1 cellular context compared by ENCODE assay signal in the genomic region with DNA sequence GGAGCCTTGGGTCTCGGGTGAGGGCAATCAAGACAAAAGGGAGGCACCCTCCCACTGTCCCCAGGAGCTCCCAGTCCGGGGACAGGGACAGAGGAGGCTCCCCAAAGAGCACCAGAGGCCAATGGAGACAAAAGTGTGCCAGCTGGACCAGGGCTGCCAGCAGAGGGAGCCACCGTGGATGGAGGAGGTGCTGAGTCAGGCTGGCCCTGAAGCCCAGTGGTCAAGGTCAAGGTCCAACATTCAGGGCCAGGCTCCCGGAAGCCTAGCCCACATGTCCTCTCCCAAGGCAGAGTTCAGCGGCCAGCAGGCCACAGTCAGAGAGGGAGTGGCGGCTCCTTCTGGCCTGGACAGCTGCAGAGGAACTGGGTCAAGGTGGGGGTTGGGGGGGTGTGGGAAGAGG.
A peak's percentile ranks its signal among the peaks of the same experiment; 100 is the strongest.
TF ChIP-seq lines count a peak whose summit lies in the region.

No MANE protein-coding gene starts in this region.

TF ChIP-seq in HepG2, 621 proteins besides CTCF, POLR2A, EP300 and RAD21 (continued from another document and continues in another):
- TF ChIP-seq, protein P1, sequence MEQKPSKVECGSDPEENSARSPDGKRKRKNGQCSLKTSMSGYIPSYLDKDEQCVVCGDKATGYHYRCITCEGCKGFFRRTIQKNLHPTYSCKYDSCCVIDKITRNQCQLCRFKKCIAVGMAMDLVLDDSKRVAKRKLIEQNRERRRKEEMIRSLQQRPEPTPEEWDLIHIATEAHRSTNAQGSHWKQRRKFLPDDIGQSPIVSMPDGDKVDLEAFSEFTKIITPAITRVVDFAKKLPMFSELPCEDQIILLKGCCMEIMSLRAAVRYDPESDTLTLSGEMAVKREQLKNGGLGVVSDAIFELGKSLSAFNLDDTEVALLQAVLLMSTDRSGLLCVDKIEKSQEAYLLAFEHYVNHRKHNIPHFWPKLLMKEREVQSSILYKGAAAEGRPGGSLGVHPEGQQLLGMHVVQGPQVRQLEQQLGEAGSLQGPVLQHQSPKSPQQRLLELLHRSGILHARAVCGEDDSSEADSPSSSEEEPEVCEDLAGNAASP (CRISPR knock-in tag; IDR thresholded peaks at IDR 0.05; ENCODE audit: borderline replicate concordance) = peak; percentile 78; the same call in 1 of the 2 replicates
- TF ChIP-seq ZNF501 (CRISPR knock-in tag; IDR thresholded peaks at IDR 0.05) = peak; percentile 56; the same call in 1 of the 2 replicates
- no peak for TF ChIP-seq ATF4 (CRISPR knock-in tag; IDR thresholded peaks at IDR 0.05)
- TF ChIP-seq, protein P2, sequence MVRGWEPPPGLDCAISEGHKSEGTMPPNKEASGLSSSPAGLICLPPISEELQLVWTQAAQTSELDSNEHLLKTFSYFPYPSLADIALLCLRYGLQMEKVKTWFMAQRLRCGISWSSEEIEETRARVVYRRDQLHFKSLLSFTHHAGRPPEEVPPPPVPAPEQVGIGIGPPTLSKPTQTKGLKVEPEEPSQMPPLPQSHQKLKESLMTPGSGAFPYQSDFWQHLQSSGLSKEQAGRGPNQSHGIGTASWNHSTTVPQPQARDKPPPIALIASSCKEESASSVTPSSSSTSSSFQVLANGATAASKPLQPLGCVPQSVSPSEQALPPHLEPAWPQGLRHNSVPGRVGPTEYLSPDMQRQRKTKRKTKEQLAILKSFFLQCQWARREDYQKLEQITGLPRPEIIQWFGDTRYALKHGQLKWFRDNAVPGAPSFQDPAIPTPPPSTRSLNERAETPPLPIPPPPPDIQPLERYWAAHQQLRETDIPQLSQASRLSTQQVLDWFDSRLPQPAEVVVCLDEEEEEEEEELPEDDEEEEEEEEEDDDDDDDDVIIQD (CRISPR knock-in tag; IDR thresholded peaks at IDR 0.05; ENCODE audit: low read depth) = peak; percentile 63; the same call in 1 of the 2 replicates
- TF ChIP-seq, protein P3, sequence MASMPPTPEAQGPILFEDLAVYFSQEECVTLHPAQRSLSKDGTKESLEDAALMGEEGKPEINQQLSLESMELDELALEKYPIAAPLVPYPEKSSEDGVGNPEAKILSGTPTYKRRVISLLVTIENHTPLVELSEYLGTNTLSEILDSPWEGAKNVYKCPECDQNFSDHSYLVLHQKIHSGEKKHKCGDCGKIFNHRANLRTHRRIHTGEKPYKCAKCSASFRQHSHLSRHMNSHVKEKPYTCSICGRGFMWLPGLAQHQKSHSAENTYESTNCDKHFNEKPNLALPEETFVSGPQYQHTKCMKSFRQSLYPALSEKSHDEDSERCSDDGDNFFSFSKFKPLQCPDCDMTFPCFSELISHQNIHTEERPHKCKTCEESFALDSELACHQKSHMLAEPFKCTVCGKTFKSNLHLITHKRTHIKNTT (CRISPR knock-in tag; IDR thresholded peaks at IDR 0.05) = no peak
- TF ChIP-seq SAFB2 (CRISPR knock-in tag; IDR thresholded peaks at IDR 0.05; ENCODE audit: borderline replicate concordance, low read depth) = 0 out of 2 replicates have a peak, but pooled peaks have one; percentile 35
- TF ChIP-seq, protein P4, sequence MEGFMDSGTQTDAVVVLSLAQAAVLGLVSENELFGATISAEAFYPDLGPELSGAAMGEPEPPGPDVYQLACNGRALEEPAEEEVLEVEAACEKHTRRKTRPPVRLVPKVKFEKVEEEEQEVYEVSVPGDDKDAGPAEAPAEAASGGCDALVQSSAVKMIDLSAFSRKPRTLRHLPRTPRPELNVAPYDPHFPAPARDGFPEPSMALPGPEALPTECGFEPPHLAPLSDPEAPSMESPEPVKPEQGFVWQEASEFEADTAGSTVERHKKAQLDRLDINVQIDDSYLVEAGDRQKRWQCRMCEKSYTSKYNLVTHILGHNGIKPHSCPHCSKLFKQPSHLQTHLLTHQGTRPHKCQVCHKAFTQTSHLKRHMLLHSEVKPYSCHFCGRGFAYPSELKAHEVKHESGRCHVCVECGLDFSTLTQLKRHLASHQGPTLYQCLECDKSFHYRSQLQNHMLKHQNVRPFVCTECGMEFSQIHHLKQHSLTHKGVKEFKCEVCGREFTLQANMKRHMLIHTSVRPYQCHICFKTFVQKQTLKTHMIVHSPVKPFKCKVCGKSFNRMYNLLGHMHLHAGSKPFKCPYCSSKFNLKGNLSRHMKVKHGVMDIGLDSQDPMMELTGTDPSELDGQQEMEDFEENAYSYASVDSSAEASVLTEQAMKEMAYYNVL (CRISPR knock-in tag; IDR thresholded peaks at IDR 0.05; ENCODE audit: borderline replicate concordance) = peak; percentile 72; the same call in 1 of the 2 replicates
- 0 out of 2 replicates have a peak, but pooled peaks have one; percentile 55 for TF ChIP-seq HOXA5 (CRISPR knock-in tag; IDR thresholded peaks at IDR 0.05)
- peak; percentile 53; the same call in 1 of the 2 replicates for TF ChIP-seq KAT8 (CRISPR knock-in tag; IDR thresholded peaks at IDR 0.05)
- peak; percentile 86 for TF ChIP-seq SPEN (CRISPR knock-in tag; IDR thresholded peaks at IDR 0.05; ENCODE audit: low read depth)
- no peak for TF ChIP-seq ZNF224 (CRISPR knock-in tag; IDR thresholded peaks at IDR 0.05)
- peak; percentile 96; the same call in 1 of the 2 replicates for TF ChIP-seq NFE2L1 (CRISPR knock-in tag; IDR thresholded peaks at IDR 0.05; ENCODE audit: borderline replicate concordance)
- peak; percentile 85 for TF ChIP-seq SKIL (CRISPR knock-in tag; IDR thresholded peaks at IDR 0.05; ENCODE audit: borderline replicate concordance)
- peak; percentile 65; the same call in 1 of the 2 replicates for TF ChIP-seq ZNF362 (CRISPR knock-in tag; IDR thresholded peaks at IDR 0.05; ENCODE audit: borderline replicate concordance)
- TF ChIP-seq TMF1 (CRISPR knock-in tag; IDR thresholded peaks at IDR 0.05; ENCODE audit: low read depth) = no peak
- TF ChIP-seq, protein P5, sequence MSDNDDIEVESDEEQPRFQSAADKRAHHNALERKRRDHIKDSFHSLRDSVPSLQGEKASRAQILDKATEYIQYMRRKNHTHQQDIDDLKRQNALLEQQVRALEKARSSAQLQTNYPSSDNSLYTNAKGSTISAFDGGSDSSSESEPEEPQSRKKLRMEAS (IDR thresholded peaks at IDR 0.05) = peak; percentile 55; the same call in 1 of the 2 replicates
- TF ChIP-seq ZNF414 (CRISPR knock-in tag; IDR thresholded peaks at IDR 0.05) = peak; percentile 65; the same call in 1 of the 2 replicates
- TF ChIP-seq MIER3 (CRISPR knock-in tag; IDR thresholded peaks at IDR 0.05; ENCODE audit: borderline replicate concordance) = peak; percentile 86; the same call in 1 of the 2 replicates
- peak; percentile 52 for TF ChIP-seq MED8 (CRISPR knock-in tag; IDR thresholded peaks at IDR 0.05; ENCODE audit: insufficient replicate concordance)
- TF ChIP-seq ZMAT3 (CRISPR knock-in tag; conservative IDR thresholded peaks at IDR 0.05) = no peak
- TF ChIP-seq ZNF724P (CRISPR knock-in tag; IDR thresholded peaks at IDR 0.05; ENCODE audit: borderline replicate concordance) = 0 out of 2 replicates have a peak, but pooled peaks have one; percentile 40
- TF ChIP-seq NFATC3 (CRISPR knock-in tag; IDR thresholded peaks at IDR 0.05) = no peak
- peak; percentile 62; the same call in 1 of the 2 replicates for TF ChIP-seq POGK (CRISPR knock-in tag; conservative IDR thresholded peaks at IDR 0.05)
- TF ChIP-seq ZNF746 (CRISPR knock-in tag; IDR thresholded peaks at IDR 0.05) = peak; percentile 60; the same call in 1 of the 2 replicates
- TF ChIP-seq FOXO1 (CRISPR knock-in tag; IDR thresholded peaks at IDR 0.05) = peak; percentile 66; the same call in 1 of the 2 replicates
- TF ChIP-seq TEAD3 (CRISPR knock-in tag; optimal IDR thresholded peaks at IDR 0.05; ENCODE audit: borderline replicate concordance) = peak; percentile 91
- TF ChIP-seq, protein P6, sequence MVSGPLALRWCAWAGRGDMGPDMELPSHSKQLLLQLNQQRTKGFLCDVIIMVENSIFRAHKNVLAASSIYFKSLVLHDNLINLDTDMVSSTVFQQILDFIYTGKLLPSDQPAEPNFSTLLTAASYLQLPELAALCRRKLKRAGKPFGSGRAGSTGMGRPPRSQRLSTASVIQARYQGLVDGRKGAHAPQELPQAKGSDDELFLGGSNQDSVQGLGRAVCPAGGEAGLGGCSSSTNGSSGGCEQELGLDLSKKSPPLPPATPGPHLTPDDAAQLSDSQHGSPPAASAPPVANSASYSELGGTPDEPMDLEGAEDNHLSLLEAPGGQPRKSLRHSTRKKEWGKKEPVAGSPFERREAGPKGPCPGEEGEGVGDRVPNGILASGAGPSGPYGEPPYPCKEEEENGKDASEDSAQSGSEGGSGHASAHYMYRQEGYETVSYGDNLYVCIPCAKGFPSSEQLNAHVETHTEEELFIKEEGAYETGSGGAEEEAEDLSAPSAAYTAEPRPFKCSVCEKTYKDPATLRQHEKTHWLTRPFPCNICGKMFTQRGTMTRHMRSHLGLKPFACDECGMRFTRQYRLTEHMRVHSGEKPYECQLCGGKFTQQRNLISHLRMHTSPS (CRISPR knock-in tag; IDR thresholded peaks at IDR 0.05; ENCODE audit: low read depth) = no peak
- peak; percentile 28; the same call in 1 of the 2 replicates for TF ChIP-seq ZBTB25 (CRISPR knock-in tag; IDR thresholded peaks at IDR 0.05)
